In genomic region chr1:17012775-17013501, GRCh38 we compare ENCODE assay signal across 2 cellular contexts.
TF ChIP-seq lines count a peak whose summit lies in the region.

No MANE protein-coding gene starts in this region.

TF ChIP-seq in GM23338, 12 proteins besides CTCF, POLR2A, EP300 and RAD21 (continued from another document):
- no peak for TF ChIP-seq REST (IDR thresholded peaks at IDR 0.05; ENCODE audit: unreplicated experiment)
- no peak for TF ChIP-seq CREB1 (CRISPR knock-in tag; IDR thresholded peaks at IDR 0.05; ENCODE audit: low read depth)
- no peak for TF ChIP-seq ZNF331 (CRISPR knock-in tag; IDR thresholded peaks at IDR 0.05; ENCODE audit: low read depth)
- TF ChIP-seq ZNF114 (CRISPR knock-in tag; IDR thresholded peaks at IDR 0.05): no peak
- TF ChIP-seq STAT1 (IDR thresholded peaks at IDR 0.05; ENCODE audit: unreplicated experiment): no peak
- no peak; the same call in 1 of the 2 replicates for TF ChIP-seq ZNF462 (CRISPR knock-in tag; IDR thresholded peaks at IDR 0.05)
TF ChIP-seq in GM23338: peak in this region for 0.

TF ChIP-seq in WTC11, 78 proteins besides CTCF, POLR2A, EP300 and RAD21 (continued from another document):
- no peak for TF ChIP-seq MYBL2 (CRISPR knock-in tag; IDR thresholded peaks at IDR 0.05)
- TF ChIP-seq USF1 (CRISPR knock-in tag; IDR thresholded peaks at IDR 0.05): peak; percentile 36; the same call in 1 of the 2 replicates
- no peak for TF ChIP-seq NFYB (CRISPR knock-in tag; conservative IDR thresholded peaks at IDR 0.05; ENCODE audit: low read depth)
- no peak for TF ChIP-seq ZSCAN18 (CRISPR knock-in tag; IDR thresholded peaks at IDR 0.05)
- no peak for TF ChIP-seq FOXK1 (CRISPR knock-in tag; IDR thresholded peaks at IDR 0.05)
- no peak for TF ChIP-seq GABPB1 (CRISPR knock-in tag; IDR thresholded peaks at IDR 0.05)
- TF ChIP-seq PRDM15 (CRISPR knock-in tag; IDR thresholded peaks at IDR 0.05): 0 out of 2 replicates have a peak, but pooled peaks have one; percentile 9
- TF ChIP-seq TEAD4 (CRISPR knock-in tag; IDR thresholded peaks at IDR 0.05): peak; percentile 59; the same call in 1 of the 2 replicates
- TF ChIP-seq TEAD1 (CRISPR knock-in tag; IDR thresholded peaks at IDR 0.05): peak; percentile 69; the same call in 1 of the 2 replicates
- TF ChIP-seq ZNF423 (CRISPR knock-in tag; IDR thresholded peaks at IDR 0.05): peak; percentile 52; the same call in 1 of the 2 replicates
